ENCODE assay signal across 11 cellular contexts in the genomic region with DNA sequence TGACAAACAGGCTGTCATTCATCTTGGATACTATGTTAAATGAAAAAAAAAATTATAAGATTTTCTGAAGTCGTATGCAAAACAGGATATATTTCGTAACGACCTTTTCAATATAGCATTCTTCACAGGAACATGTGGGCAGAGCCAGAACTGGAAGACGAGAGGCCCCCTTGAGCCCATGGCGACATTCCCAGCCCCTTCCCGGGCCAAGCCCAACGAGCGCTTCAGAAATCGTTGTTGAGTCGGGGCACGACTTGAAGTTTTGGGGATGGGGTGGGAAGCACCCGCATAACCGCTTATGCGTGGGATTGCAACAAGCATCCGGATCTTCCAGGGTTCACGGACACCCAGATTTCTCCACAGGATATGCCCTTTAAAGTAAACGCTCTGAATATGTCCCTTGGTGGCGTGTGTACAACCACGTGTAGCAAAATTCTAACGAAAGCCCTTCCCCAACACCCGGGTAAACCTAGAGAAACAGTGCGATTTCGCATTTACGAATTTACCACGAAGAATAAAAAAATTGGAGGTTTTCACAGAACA. TPM values are rescaled to one million over a fixed set of nuclear protein-coding genes. Genes with fewer than 3 reads are reported as not detected.
A peak's percentile ranks its signal among the peaks of the same experiment; 100 is the strongest.
DNase-seq lines count a peak whose midpoint lies in the region; ATAC-seq, FAIRE-seq and TF ChIP-seq lines count a peak whose summit lies in the region.
"Had no signal": no experiment of that assay in that cellular context is flagged by ENCODE, and none has a peak within 500 bp of the region (broad histone marks: within the 10 kb centered on the region; RNA-seq: fewer than 3 reads in every experiment).

No MANE protein-coding gene starts in this region.

- peaks cover 0 to 4% of the 10 kb centered on the region in 2 donors for H3K9me3 ChIP-seq in stomach smooth muscle (ENCODE audit: control insufficient read depth in 2 of 2, low read length in 2 of 2)
- H3K9me3 ChIP-seq in small intestine (ENCODE audit: control insufficient read depth, low read depth) = no peaks in the 10 kb centered on the region

- H3K27ac Mint-ChIP-seq in T-helper 2 cell treated with Interferon-gamma antibody and Interleukin-4, amounts not matched to agents 5 μg/mL and 100 μg/mL, for 36 hours = no peak overlapping the region
- no peak overlapping the region for H3K27ac Mint-ChIP-seq in activated naive CD8-positive, alpha-beta T cell treated with anti-CD3 and anti-CD28 coated beads, Interleukin-2, amount 10 ng/mL, durations not matched to agents 7 days and 5 days

- peak overlapping the region; percentile 10 for H3K4me3 Mint-ChIP-seq in T-helper 2 cell treated with Interferon-gamma antibody and Interleukin-4, amounts not matched to agents 5 μg/mL and 100 μg/mL, for 36 hours
- H3K4me3 Mint-ChIP-seq in activated naive CD8-positive, alpha-beta T cell treated with anti-CD3 and anti-CD28 coated beads, Interleukin-2, amount 10 ng/mL, durations not matched to agents 7 days and 5 days = peak overlapping the region; percentile 36

- H3K9ac ChIP-seq in stomach smooth muscle (ENCODE audit: low read length in 2 of 2) = peak overlapping the region in 1 of 2 donors; percentile 53
- H3K9ac ChIP-seq: KMS-11 had no signal

- peaks cover 3% of the 10 kb centered on the region for H3K4me1 Mint-ChIP-seq in T-helper 2 cell treated with Interferon-gamma antibody and Interleukin-4, amounts not matched to agents 5 μg/mL and 100 μg/mL, for 36 hours (ENCODE audit: low read depth)
- peaks cover 3% of the 10 kb centered on the region for H3K4me1 Mint-ChIP-seq in activated naive CD8-positive, alpha-beta T cell treated with anti-CD3 and anti-CD28 coated beads, Interleukin-2, amount 10 ng/mL, durations not matched to agents 7 days and 5 days

- FAIRE-seq in RCC 7860 (lab: Jason Lieb, UNC) (no peak), small intestine (lab: Jason Lieb, UNC) (no peak)
- FAIRE-seq: A204.1 had no signal

- H3K4me3 ChIP-seq in kidney epithelial cell (ENCODE audit: low read depth, low read length) = peak overlapping the region; percentile 54
- peak overlapping the region; percentile 51 to 58 for H3K4me3 ChIP-seq in stomach smooth muscle (ENCODE audit: low read length in 2 of 2)
- no peak overlapping the region for H3K4me3 ChIP-seq in small intestine (ENCODE audit: low read depth in 1 of 2, low read length in 2 of 2)

- H3K27ac ChIP-seq in stomach smooth muscle (ENCODE audit: low read length) = no peak overlapping the region
- H3K27ac ChIP-seq in small intestine (ENCODE audit: low read depth in 1 of 2, low read length in 1 of 2) = no peak overlapping the region
- H3K27ac ChIP-seq: KMS-11 had no signal

- peaks cover 11% of the 10 kb centered on the region for H3K27me3 Mint-ChIP-seq in T-helper 2 cell treated with Interferon-gamma antibody and Interleukin-4, amounts not matched to agents 5 μg/mL and 100 μg/mL, for 36 hours (ENCODE audit: low read depth)
- peaks cover 11% of the 10 kb centered on the region for H3K27me3 Mint-ChIP-seq in activated naive CD8-positive, alpha-beta T cell treated with anti-CD3 and anti-CD28 coated beads, Interleukin-2, amount 10 ng/mL, durations not matched to agents 7 days and 5 days

- 8 to 17% (median 14%) methylated on average over 25 of the region's 25 CpGs for WGBS in small intestine, 3 donors

- no peaks in the 10 kb centered on the region for H3K36me3 Mint-ChIP-seq in T-helper 2 cell treated with Interferon-gamma antibody and Interleukin-4, amounts not matched to agents 5 μg/mL and 100 μg/mL, for 36 hours (ENCODE audit: low read depth)
- H3K36me3 Mint-ChIP-seq in activated naive CD8-positive, alpha-beta T cell treated with anti-CD3 and anti-CD28 coated beads, Interleukin-2, amount 10 ng/mL, durations not matched to agents 7 days and 5 days = no peaks in the 10 kb centered on the region

- TF ChIP-seq CTCF in kidney epithelial cell (IDR thresholded peaks at IDR 0.05; ENCODE audit: insufficient read depth, low read length, poor library complexity, severe bottlenecking) = no peak

- DNase-seq in T-helper 2 cell treated with Interferon-gamma antibody and Interleukin-4, amounts not matched to agents 5 μg/mL and 100 μg/mL, for 36 hours (ENCODE audit: low spot score) = no peak
- DNase-seq in T-helper 2 cell (no peak), kidney epithelial cell (ENCODE audit: low read depth) (no peak), RCC 7860 (ENCODE audit: low spot score) (no peak), small intestine (no peak)
- no peak for DNase-seq in activated naive CD8-positive, alpha-beta T cell treated with anti-CD3 and anti-CD28 coated beads, Interleukin-2, amount 10 ng/mL, durations not matched to agents 7 days and 5 days
- DNase-seq: activated CD8-positive, alpha-beta memory T cell treated with anti-CD3 and anti-CD28 coated beads, Interleukin-2, amount 50 U/mL, for 4 hours had no signal

- ATAC-seq in activated naive CD8-positive, alpha-beta T cell treated with anti-CD3 and anti-CD28 coated beads, Interleukin-2, amount 10 ng/mL, durations not matched to agents 7 days and 5 days (ENCODE audit: low read depth) = no peak
- no peak for ATAC-seq in HG03097 (IDR thresholded peaks at IDR 0.05; ENCODE audit: low FRiP score, unreplicated experiment)

- peaks cover 4% of the 10 kb centered on the region for H3K9me3 Mint-ChIP-seq in T-helper 2 cell treated with Interferon-gamma antibody and Interleukin-4, amounts not matched to agents 5 μg/mL and 100 μg/mL, for 36 hours
- H3K9me3 Mint-ChIP-seq in activated naive CD8-positive, alpha-beta T cell treated with anti-CD3 and anti-CD28 coated beads, Interleukin-2, amount 10 ng/mL, durations not matched to agents 7 days and 5 days = peaks cover 4% of the 10 kb centered on the region

- H3K27me3 ChIP-seq in kidney epithelial cell (ENCODE audit: control insufficient read depth, insufficient read depth, low read length) (peaks cover 19% of the 10 kb centered on the region), stomach smooth muscle (ENCODE audit: control insufficient read depth in 1 of 2, insufficient read depth in 2 of 2, low read length in 2 of 2) (peaks cover 21 to 28% of the 10 kb centered on the region in 2 donors), small intestine (ENCODE audit: control insufficient read depth in 2 of 2, insufficient read depth in 2 of 2, low read length in 2 of 2) (peaks cover 0 to 11% of the 10 kb centered on the region in 2 donors)

- H3K36me3 ChIP-seq in kidney epithelial cell (ENCODE audit: control insufficient read depth, insufficient read depth, low read length) (no peaks in the 10 kb centered on the region), stomach smooth muscle (ENCODE audit: control insufficient read depth in 2 of 2, insufficient read depth in 2 of 2, low read length in 2 of 2) (no peaks in the 10 kb centered on the region), small intestine (ENCODE audit: control insufficient read depth in 2 of 2, insufficient read depth in 2 of 2, low read length in 2 of 2) (no peaks in the 10 kb centered on the region)

- H3K4me1 ChIP-seq in stomach smooth muscle (ENCODE audit: control insufficient read depth, insufficient read depth, low read length) (peaks cover 3% of the 10 kb centered on the region), small intestine (ENCODE audit: control insufficient read depth in 2 of 2, insufficient read depth in 1 of 2, low read depth in 1 of 2, low read length in 1 of 2) (no peaks in the 10 kb centered on the region)

- POLR2A ChIA-PET in activated naive CD8-positive, alpha-beta T cell treated with anti-CD3 and anti-CD28 coated beads, Interleukin-2, amount 10 ng/mL, durations not matched to agents 7 days and 5 days (lab: Charles Lee) = no interaction called here

RNA-seq across cellular contexts. Expression of gene C14orf39, which starts 0.7 kb away (rescaled TPM):
- not detected for total RNA-seq in activated naive CD8-positive, alpha-beta T cell treated with anti-CD3 and anti-CD28 coated beads, Interleukin-2, amount 10 ng/mL, durations not matched to agents 7 days and 5 days
- total RNA-seq in kidney epithelial cell = 0.58 TPM in 1 of 2 replicates, not detected in the other
- not detected for polyA plus RNA-seq in small intestine

RNA-seq across cellular contexts. Expression of gene SIX6, which starts 23.8 kb away (rescaled TPM):
- total RNA-seq in activated naive CD8-positive, alpha-beta T cell treated with anti-CD3 and anti-CD28 coated beads, Interleukin-2, amount 10 ng/mL, durations not matched to agents 7 days and 5 days = not detected
- total RNA-seq in kidney epithelial cell = not detected in 2 replicates
- not detected for polyA plus RNA-seq in small intestine

Comparison
In these comparisons a context has a peak if more than half of its experiments do, and no peak if none do; other contexts are left out.
1. H3K4me3 ChIP-seq: peak in kidney epithelial cell (single experiment) and stomach smooth muscle (2 of 2); none in small intestine (0 of 2).